ENCODE assay signal across 11 cellular contexts in the genomic region with DNA sequence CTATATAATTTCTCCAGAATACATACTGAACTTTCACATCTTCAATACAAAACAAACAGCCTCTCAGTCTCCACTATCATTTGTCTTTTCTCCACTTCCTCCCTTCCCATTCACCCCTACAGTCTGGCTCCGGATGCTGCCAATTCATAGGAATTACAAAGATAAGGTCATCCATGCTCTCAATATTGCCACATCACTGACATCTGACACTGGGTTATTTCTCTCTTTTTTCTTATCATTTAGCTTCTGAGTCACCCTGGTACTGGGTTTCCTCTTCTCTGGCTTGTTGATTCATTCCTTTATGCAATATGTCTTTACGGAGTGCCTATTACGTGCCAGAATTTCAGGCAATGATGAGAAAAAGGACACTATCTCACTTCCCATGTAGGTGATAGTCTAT. TPM values are rescaled to one million over a fixed set of nuclear protein-coding genes. Genes with fewer than 3 reads are reported as not detected.
DNase-seq lines count a peak whose midpoint lies in the region; ATAC-seq, FAIRE-seq and TF ChIP-seq lines count a peak whose summit lies in the region.
"Had no signal": no experiment of that assay in that cellular context is flagged by ENCODE, and none has a peak within 500 bp of the region (broad histone marks: within the 10 kb centered on the region; RNA-seq: fewer than 3 reads in every experiment).

No MANE protein-coding gene starts in this region.

- intact Hi-C loops in naive thymus-derived CD4-positive, alpha-beta T cell (cut with micrococcal nuclease) = loop anchor here in 1 of 2 donors (5.0 kb wide), 1 partner anchor 1897 kb away; a partner anchor contains a TSS

- no peaks in the 10 kb centered on the region for H3K27me3 Mint-ChIP-seq in astrocyte (ENCODE audit: low read depth, unreplicated experiment)
- H3K27me3 Mint-ChIP-seq in naive thymus-derived CD4-positive, alpha-beta T cell = peaks cover 0 to 8% (median 0%) of the 10 kb centered on the region in 5 donors

- no peak overlapping the region for H3K9ac ChIP-seq in astrocyte (ENCODE audit: low read length)

- peaks cover 22% of the 10 kb centered on the region for H3K4me1 ChIP-seq in astrocyte (ENCODE audit: insufficient read depth, low read length)
- peaks cover 21 to 23% of the 10 kb centered on the region in 2 donors for H3K4me1 ChIP-seq in naive thymus-derived CD4-positive, alpha-beta T cell (ENCODE audit: control insufficient read depth in 2 of 2, insufficient read depth in 2 of 2, low read length in 2 of 2)

- H3K9me3 Mint-ChIP-seq in astrocyte (ENCODE audit: unreplicated experiment) = peaks cover 4% of the 10 kb centered on the region
- H3K9me3 Mint-ChIP-seq in naive thymus-derived CD4-positive, alpha-beta T cell = peaks cover 0 to 4% (median 0%) of the 10 kb centered on the region in 11 donors
- H3K9me3 Mint-ChIP-seq: mesothelial cell of epicardium had no signal

- no peak overlapping the region for H3K4me3 Mint-ChIP-seq in astrocyte (ENCODE audit: unreplicated experiment)
- H3K4me3 Mint-ChIP-seq in naive thymus-derived CD4-positive, alpha-beta T cell = no peak overlapping the region
- H3K4me3 Mint-ChIP-seq: activated CD4-positive, alpha-beta T cell treated with anti-CD3 and anti-CD28 coated beads, Interleukin-2, amount 10 ng/mL, durations not matched to agents 24 days and 14 days; mesothelial cell of epicardium had no signal

- no peak for TF ChIP-seq CTCF in astrocyte (IDR thresholded peaks at IDR 0.05; ENCODE audit: insufficient read depth, low read depth, low read length)

- POLR2A ChIA-PET in naive thymus-derived CD4-positive, alpha-beta T cell (lab: Charles Lee) = interaction anchor here (1.0 to 5.7 kb wide), 5 partner anchors 10 to 44 kb away, joined by 3 to 121 read pairs (median 3); a partner anchor contains a TSS

- CTCF ChIA-PET in naive thymus-derived CD4-positive, alpha-beta T cell (lab: Charles Lee) = interaction anchor here (1.0 kb wide), 1 partner anchor 9 kb away, joined by 7 read pairs; a partner anchor contains a TSS

- FAIRE-seq in astrocyte (lab: Jason Lieb, UNC) = no peak

- H3K9me3 ChIP-seq in astrocyte (ENCODE audit: insufficient read depth, low read depth, low read length) = no peaks in the 10 kb centered on the region
- no peaks in the 10 kb centered on the region for H3K9me3 ChIP-seq in naive thymus-derived CD4-positive, alpha-beta T cell (ENCODE audit: control insufficient read depth in 2 of 3, low read length in 3 of 3)
- H3K9me3 ChIP-seq: esophagus muscularis mucosa had no signal

- H3K36me3 Mint-ChIP-seq in astrocyte (ENCODE audit: low read depth, unreplicated experiment) = peaks cover 2% of the 10 kb centered on the region
- peaks cover 0 to 14% (median 8%) of the 10 kb centered on the region in 5 donors for H3K36me3 Mint-ChIP-seq in naive thymus-derived CD4-positive, alpha-beta T cell

- H3K27me3 ChIP-seq in astrocyte (ENCODE audit: insufficient read depth, low read length) = no peaks in the 10 kb centered on the region
- H3K27me3 ChIP-seq in naive thymus-derived CD4-positive, alpha-beta T cell (ENCODE audit: control insufficient read depth in 2 of 2, insufficient read depth in 2 of 2, low read length in 2 of 2) = no peaks in the 10 kb centered on the region
- H3K27me3 ChIP-seq: esophagus muscularis mucosa had no signal

- no peak overlapping the region for H3K4me2 ChIP-seq in astrocyte (ENCODE audit: low read length)

- H3K27ac ChIP-seq in astrocyte (ENCODE audit: low read depth, low read length) = no peak overlapping the region
- no peak overlapping the region for H3K27ac ChIP-seq in naive thymus-derived CD4-positive, alpha-beta T cell (ENCODE audit: low read depth, low read length)
- H3K27ac ChIP-seq: esophagus muscularis mucosa had no signal

- no peak overlapping the region for H2AFZ ChIP-seq in astrocyte (ENCODE audit: low read depth, low read length)

- peaks cover 19% of the 10 kb centered on the region for H3K79me2 ChIP-seq in astrocyte (ENCODE audit: insufficient read depth, low read length)

- DNase-seq in EL (peak; percentile 81), NCI-H460 (ENCODE audit: extremely low read depth, low read depth) (peak; percentile 97), astrocyte (ENCODE audit: low read depth) (peak; percentile 78), middle frontal gyrus (ENCODE audit: extremely low spot score, low spot score) (no peak)
- DNase-seq in naive thymus-derived CD4-positive, alpha-beta T cell = no peak
- DNase-seq: activated CD4-positive, alpha-beta T cell treated with anti-CD3 and anti-CD28 coated beads, Interleukin-2, amount 10 ng/mL, durations not matched to agents 24 days and 14 days had no signal

- no peaks in the 10 kb centered on the region for H4K20me1 ChIP-seq in astrocyte (ENCODE audit: insufficient read depth, low read length)

- ATAC-seq in naive thymus-derived CD4-positive, alpha-beta T cell = no peak
- ATAC-seq in HG02642 (IDR thresholded peaks at IDR 0.05; ENCODE audit: poor library complexity, unreplicated experiment) (no peak), HG02938 (IDR thresholded peaks at IDR 0.05; ENCODE audit: unreplicated experiment) (no peak), GM18868 (IDR thresholded peaks at IDR 0.05; ENCODE audit: unreplicated experiment) (no peak)

- no peak overlapping the region for H3K4me3 ChIP-seq in astrocyte (ENCODE audit: insufficient read depth, low read depth, low read length)
- H3K4me3 ChIP-seq in naive thymus-derived CD4-positive, alpha-beta T cell (ENCODE audit: low read length) = no peak overlapping the region
- H3K4me3 ChIP-seq: esophagus muscularis mucosa had no signal

- peaks cover 7% of the 10 kb centered on the region for H3K36me3 ChIP-seq in astrocyte (ENCODE audit: insufficient read depth, low read length)
- peaks cover 0 to 12% (median 0%) of the 10 kb centered on the region in 3 experiments for H3K36me3 ChIP-seq in naive thymus-derived CD4-positive, alpha-beta T cell (ENCODE audit: control insufficient read depth in 2 of 3, insufficient read depth in 3 of 3, low read length in 3 of 3)

- peaks cover 16% of the 10 kb centered on the region for H3K4me1 Mint-ChIP-seq in astrocyte (ENCODE audit: low read depth, unreplicated experiment)
- peaks cover 22 to 40% (median 33%) of the 10 kb centered on the region in 7 donors for H3K4me1 Mint-ChIP-seq in naive thymus-derived CD4-positive, alpha-beta T cell

- H3K27ac Mint-ChIP-seq in astrocyte (ENCODE audit: unreplicated experiment) = no peak overlapping the region
- H3K27ac Mint-ChIP-seq in naive thymus-derived CD4-positive, alpha-beta T cell = peak overlapping the region in 6 of 9 donors; percentile 41 to 97 (median 63)
- H3K27ac Mint-ChIP-seq: activated CD4-positive, alpha-beta T cell treated with anti-CD3 and anti-CD28 coated beads, Interleukin-2, amount 10 ng/mL, durations not matched to agents 24 days and 14 days; mesothelial cell of epicardium had no signal

RNA-seq across cellular contexts. Expression of a gene that starts 3.1 kb away (rescaled TPM):
- 20.5 and 23.6 TPM in 2 replicates for total RNA-seq in NCI-H460 (2014; rRNA removed; shearing (Covaris generic))
- polyA plus RNA-seq in NCI-H460 (2014; cell fraction: nucleus; rRNA removed) = 31.2 and 36.8 TPM in 2 replicates
- 34.9 and 37.7 TPM in 2 replicates for total RNA-seq in astrocyte
- total RNA-seq in naive thymus-derived CD4-positive, alpha-beta T cell = 10 to 100 TPM; 22.5 to 51.1 (median 33.3) TPM
- polyA plus RNA-seq in naive thymus-derived CD4-positive, alpha-beta T cell = 1 to 10 TPM; 4.4 to 7.3 TPM

RNA-seq across cellular contexts. Expression of a gene that starts 9.2 kb away (rescaled TPM):
- total RNA-seq in NCI-H460 (2014; rRNA removed; shearing (Covaris generic)) = 33.0 and 38.6 TPM in 2 replicates
- polyA plus RNA-seq in NCI-H460 (2014; cell fraction: nucleus; rRNA removed) = 36.9 and 49.5 TPM in 2 replicates
- 16.2 and 20.6 TPM in 2 replicates for total RNA-seq in astrocyte
- 10 to 100 TPM; 28.7 to 49.8 (median 42.7) TPM for total RNA-seq in naive thymus-derived CD4-positive, alpha-beta T cell
- 10 to 100 TPM; 16.6 to 33.7 TPM for polyA plus RNA-seq in naive thymus-derived CD4-positive, alpha-beta T cell

RNA-seq across cellular contexts. Expression of a gene that starts 30.0 kb away (rescaled TPM):
- 34.6 and 40.2 TPM in 2 replicates for total RNA-seq in NCI-H460 (2014; rRNA removed; shearing (Covaris generic))
- 463 and 468 TPM in 2 replicates for polyA plus RNA-seq in NCI-H460 (2014; cell fraction: nucleus; rRNA removed)
- total RNA-seq in astrocyte = 39.0 and 41.4 TPM in 2 replicates
- 10 to 100 TPM; 44.5 to 87.5 (median 68.0) TPM for total RNA-seq in naive thymus-derived CD4-positive, alpha-beta T cell
- polyA plus RNA-seq in naive thymus-derived CD4-positive, alpha-beta T cell = 10 to 100 TPM in 1 of 2 donors, 1 to 10 TPM in 1; 7.6 to 13.7 TPM

Comparison
In these comparisons a context has a peak if more than half of its experiments do, and no peak if none do; other contexts are left out.
1. DNase-seq: peak in EL (single experiment), NCI-H460 (single experiment) and astrocyte (single experiment); none in naive thymus-derived CD4-positive, alpha-beta T cell (0 of 9) and middle frontal gyrus (single experiment).